Comparison of ENCODE assay signal across 8 cellular contexts in genomic region chr4:153651041-153651960, GRCh38. TPM values are rescaled to one million over a fixed set of nuclear protein-coding genes. Genes with fewer than 3 reads are reported as not detected.
DNase-seq lines count a peak whose midpoint lies in the region; ATAC-seq lines count a peak whose summit lies in the region.

No MANE protein-coding gene starts in this region.

- H3K9me3 ChIP-seq in BLaER1 = no peaks in the 10 kb centered on the region

- no peak overlapping the region for H3K4me3 Mint-ChIP-seq in activated T-helper 2 cell treated with anti-CD3 and anti-CD28 coated beads, Interferon-gamma antibody, Interleukin-2, Interleukin-4, amounts not matched to agents 10 μg/mL and 5 μg/mL and 100 μg/mL, durations not matched to agents 14 hours and 24 hours and 36 hours (ENCODE audit: low read depth)

- H3K36me3 ChIP-seq in BLaER1 = no peaks in the 10 kb centered on the region; the same call in 1 of the 2 replicates

- peak overlapping the region; percentile 69 for H3K27ac Mint-ChIP-seq in activated T-helper 2 cell treated with anti-CD3 and anti-CD28 coated beads, Interferon-gamma antibody, Interleukin-2, Interleukin-4, amounts not matched to agents 10 μg/mL and 5 μg/mL and 100 μg/mL, durations not matched to agents 14 hours and 24 hours and 36 hours

- H3K4me2 ChIP-seq in BLaER1 = peak overlapping the region; percentile 51

- no peaks in the 10 kb centered on the region for H3K9me3 Mint-ChIP-seq in activated T-helper 2 cell treated with anti-CD3 and anti-CD28 coated beads, Interferon-gamma antibody, Interleukin-2, Interleukin-4, amounts not matched to agents 10 μg/mL and 5 μg/mL and 100 μg/mL, durations not matched to agents 14 hours and 24 hours and 36 hours

- peaks cover 45% of the 10 kb centered on the region for H3K4me1 ChIP-seq in BLaER1

- H4K20me1 ChIP-seq in BLaER1 = no peaks in the 10 kb centered on the region

- H3K9ac ChIP-seq in BLaER1 = no peak overlapping the region

- peak; percentile 81 for ATAC-seq in left ventricle myocardium superior

- DNase-seq in NOMO-1 treated with dmso at 0.1 percent for 144 hours (lab: John Stamatoyannopoulos, UW; ENCODE audit: unreplicated experiment) (peak; percentile 92), left ventricle myocardium superior (peak; percentile 56), DMS53 (lab: John Stamatoyannopoulos, UW) (no peak), NCI-H1417 treated with DMSO at 0.1 percent for 48 hours (lab: John Stamatoyannopoulos, UW) (no peak), DMS 273 (lab: John Stamatoyannopoulos, UW; ENCODE audit: unreplicated experiment) (no peak)
- peak; percentile 43 for DNase-seq in activated T-helper 2 cell treated with anti-CD3 and anti-CD28 coated beads, Interferon-gamma antibody, Interleukin-2, Interleukin-4, amounts not matched to agents 10 μg/mL and 5 μg/mL and 100 μg/mL, durations not matched to agents 14 hours and 24 hours and 36 hours (ENCODE audit: low spot score)
- DNase-seq in stimulated activated CD4-positive, alpha-beta T cell treated with anti-CD3 and anti-CD28 coated beads, Interleukin-4, amount 100 ng/mL, for 48 hours (ENCODE audit: low read depth in 2 of 2) = peak; percentile 30 to 45

- no peaks in the 10 kb centered on the region for H3K36me3 Mint-ChIP-seq in activated T-helper 2 cell treated with anti-CD3 and anti-CD28 coated beads, Interferon-gamma antibody, Interleukin-2, Interleukin-4, amounts not matched to agents 10 μg/mL and 5 μg/mL and 100 μg/mL, durations not matched to agents 14 hours and 24 hours and 36 hours (ENCODE audit: low read depth)

- H3K4me1 Mint-ChIP-seq in activated T-helper 2 cell treated with anti-CD3 and anti-CD28 coated beads, Interferon-gamma antibody, Interleukin-2, Interleukin-4, amounts not matched to agents 10 μg/mL and 5 μg/mL and 100 μg/mL, durations not matched to agents 14 hours and 24 hours and 36 hours (ENCODE audit: low read depth) = peaks cover 36% of the 10 kb centered on the region

- peak overlapping the region; percentile 43 for H3K27ac ChIP-seq in BLaER1

- H3K27me3 Mint-ChIP-seq in activated T-helper 2 cell treated with anti-CD3 and anti-CD28 coated beads, Interferon-gamma antibody, Interleukin-2, Interleukin-4, amounts not matched to agents 10 μg/mL and 5 μg/mL and 100 μg/mL, durations not matched to agents 14 hours and 24 hours and 36 hours (ENCODE audit: low read depth) = peaks cover 4% of the 10 kb centered on the region

- H3K27me3 ChIP-seq in BLaER1 = no peaks in the 10 kb centered on the region

- H3K4me3 ChIP-seq in BLaER1 = no peak overlapping the region

- intact Hi-C loops in activated T-helper 2 cell treated with anti-CD3 and anti-CD28 coated beads, Interferon-gamma antibody, Interleukin-2, Interleukin-4, amounts not matched to agents 10 μg/mL and 5 μg/mL and 100 μg/mL, durations not matched to agents 14 hours and 24 hours and 36 hours (cut with micrococcal nuclease) = loop anchor here (5.0 kb wide), 1 partner anchor 164 kb away; no protein-coding TSS in a partner anchor
- intact Hi-C loops in left ventricle myocardium superior (cut with micrococcal nuclease) = no loop called here

RNA-seq across cellular contexts. Expression of gene TLR2, which starts 32.8 kb away (rescaled TPM):
- total RNA-seq in activated T-helper 2 cell treated with anti-CD3 and anti-CD28 coated beads, Interferon-gamma antibody, Interleukin-2, Interleukin-4, amounts not matched to agents 10 μg/mL and 5 μg/mL and 100 μg/mL, durations not matched to agents 14 hours and 24 hours and 36 hours = 0.25 and 1.1 TPM in 2 replicates
- total RNA-seq in left ventricle myocardium superior = 4.0 TPM

Comparison
In these comparisons a context has a peak if more than half of its experiments do, and no peak if none do; other contexts are left out.
1. DNase-seq: peak in NOMO-1 treated with dmso at 0.1 percent for 144 hours (single experiment), activated T-helper 2 cell treated with anti-CD3 and anti-CD28 coated beads, Interferon-gamma antibody, Interleukin-2, Interleukin-4, amounts not matched to agents 10 μg/mL and 5 μg/mL and 100 μg/mL, durations not matched to agents 14 hours and 24 hours and 36 hours (single experiment), left ventricle myocardium superior (single experiment) and stimulated activated CD4-positive, alpha-beta T cell treated with anti-CD3 and anti-CD28 coated beads, Interleukin-4, amount 100 ng/mL, for 48 hours (2 of 2); none in DMS53 (single experiment), NCI-H1417 treated with DMSO at 0.1 percent for 48 hours (single experiment) and DMS 273 (single experiment).